ENCODE assay signal across 10 cellular contexts in genomic region chr1:207849016-207849415, GRCh38.
DNase-seq lines count a peak whose midpoint lies in the region; ATAC-seq and TF ChIP-seq lines count a peak whose summit lies in the region.
"Had no signal": no experiment of that assay in that cellular context is flagged by ENCODE, and none has a peak within 500 bp of the region (broad histone marks: within the 10 kb centered on the region; RNA-seq: fewer than 3 reads in every experiment).

No MANE protein-coding gene starts in this region.

- intact Hi-C loops in tibial artery (cut with DNase I; ENCODE audit: low total_unique reads), result no loop called here

- H3K27ac Mint-ChIP-seq in activated T-cell treated with anti-CD3 and anti-CD28 coated beads, Interleukin-2, amount 50 U/mL, for 72 hours, result peak overlapping the region; percentile 62
- peak overlapping the region; percentile 26 for H3K27ac Mint-ChIP-seq in activated CD8-positive, alpha-beta T cell treated with anti-CD3 and anti-CD28 coated beads, Interleukin-2, amount 10 ng/mL, durations not matched to agents 7 days and 5 days
- peak overlapping the region; percentile 2 to 90 (median 80) for H3K27ac Mint-ChIP-seq in immature natural killer cell
- H3K27ac Mint-ChIP-seq in chondrocyte (ENCODE audit: unreplicated experiment), result no peak overlapping the region

- H3K4me3 ChIP-seq in tibial artery, result no peak overlapping the region

- H3K9me3 ChIP-seq in tibial artery, result no peaks in the 10 kb centered on the region

- CTCF ChIA-PET in activated CD8-positive, alpha-beta T cell treated with anti-CD3 and anti-CD28 coated beads, Interleukin-2, amount 10 ng/mL, durations not matched to agents 7 days and 5 days (lab: Charles Lee), result interaction anchor here (0.9 to 3.0 kb wide), 4 partner anchors 19 to 114 kb away, joined by 3 to 16 read pairs (median 4); no protein-coding TSS in a partner anchor

- H3K4me1 Mint-ChIP-seq in activated T-cell treated with anti-CD3 and anti-CD28 coated beads, Interleukin-2, amount 50 U/mL, for 72 hours (ENCODE audit: low read depth), result peaks cover 62% of the 10 kb centered on the region
- H3K4me1 Mint-ChIP-seq in activated T-cell treated with anti-CD3 and anti-CD28 coated beads, Interleukin-2, amount 50 U/mL, for 4 hours (ENCODE audit: low read depth), result peaks cover 84% of the 10 kb centered on the region
- peaks cover 50% of the 10 kb centered on the region for H3K4me1 Mint-ChIP-seq in activated CD8-positive, alpha-beta T cell treated with anti-CD3 and anti-CD28 coated beads, Interleukin-2, amount 10 ng/mL, durations not matched to agents 7 days and 5 days (ENCODE audit: low read depth)
- H3K4me1 Mint-ChIP-seq in immature natural killer cell (peaks cover 79 to 99% of the 10 kb centered on the region in 2 donors), chondrocyte (ENCODE audit: low read depth) (peaks cover 15% of the 10 kb centered on the region)

- no peaks in the 10 kb centered on the region for H3K27me3 Mint-ChIP-seq in activated T-cell treated with anti-CD3 and anti-CD28 coated beads, Interleukin-2, amount 50 U/mL, for 72 hours (ENCODE audit: low read depth)
- no peaks in the 10 kb centered on the region for H3K27me3 Mint-ChIP-seq in activated T-cell treated with anti-CD3 and anti-CD28 coated beads, Interleukin-2, amount 50 U/mL, for 4 hours (ENCODE audit: low read depth)
- H3K27me3 Mint-ChIP-seq in activated CD8-positive, alpha-beta T cell treated with anti-CD3 and anti-CD28 coated beads, Interleukin-2, amount 10 ng/mL, durations not matched to agents 7 days and 5 days (ENCODE audit: low read depth), result no peaks in the 10 kb centered on the region
- H3K27me3 Mint-ChIP-seq in immature natural killer cell (ENCODE audit: low read depth in 3 of 3), result peaks cover 0 to 2% (median 2%) of the 10 kb centered on the region in 3 donors
- H3K27me3 Mint-ChIP-seq in chondrocyte (ENCODE audit: low read depth), result no peaks in the 10 kb centered on the region
- H3K27me3 Mint-ChIP-seq: brain had no signal

- H3K36me3 Mint-ChIP-seq in activated T-cell treated with anti-CD3 and anti-CD28 coated beads, Interleukin-2, amount 50 U/mL, for 72 hours (ENCODE audit: insufficient read depth in 2 of 2), result peaks cover 1 to 2% of the 10 kb centered on the region in 2 donors
- H3K36me3 Mint-ChIP-seq in activated T-cell treated with anti-CD3 and anti-CD28 coated beads, Interleukin-2, amount 50 U/mL, for 4 hours (ENCODE audit: insufficient read depth), result peaks cover 23% of the 10 kb centered on the region
- H3K36me3 Mint-ChIP-seq in activated CD8-positive, alpha-beta T cell treated with anti-CD3 and anti-CD28 coated beads, Interleukin-2, amount 10 ng/mL, durations not matched to agents 7 days and 5 days (ENCODE audit: low read depth), result peaks cover 36% of the 10 kb centered on the region
- peaks cover 0 to 7% (median 3%) of the 10 kb centered on the region in 3 donors for H3K36me3 Mint-ChIP-seq in immature natural killer cell
- peaks cover 3% of the 10 kb centered on the region for H3K36me3 Mint-ChIP-seq in chondrocyte (ENCODE audit: low read depth)

- H3K4me3 Mint-ChIP-seq in activated T-cell treated with anti-CD3 and anti-CD28 coated beads, Interleukin-2, amount 50 U/mL, for 72 hours, result peak overlapping the region; percentile 22 to 36
- H3K4me3 Mint-ChIP-seq in activated T-cell treated with anti-CD3 and anti-CD28 coated beads, Interleukin-2, amount 50 U/mL, for 4 hours, result no peak overlapping the region
- no peak overlapping the region for H3K4me3 Mint-ChIP-seq in activated CD8-positive, alpha-beta T cell treated with anti-CD3 and anti-CD28 coated beads, Interleukin-2, amount 10 ng/mL, durations not matched to agents 7 days and 5 days
- H3K4me3 Mint-ChIP-seq in immature natural killer cell (peak overlapping the region in 3 of 5 donors; percentile 28 to 75 (median 52)), chondrocyte (ENCODE audit: unreplicated experiment) (no peak overlapping the region)
- H3K4me3 Mint-ChIP-seq: brain had no signal

- no peak for DNase-seq in activated T-cell treated with anti-CD3 and anti-CD28 coated beads, Interleukin-2, amount 50 U/mL, for 72 hours
- DNase-seq in activated T-cell treated with anti-CD3 and anti-CD28 coated beads, Interleukin-2, amount 50 U/mL, for 4 hours, result no peak
- no peak for DNase-seq in activated CD8-positive, alpha-beta T cell treated with anti-CD3 and anti-CD28 coated beads, Interleukin-2, amount 10 ng/mL, durations not matched to agents 7 days and 5 days
- DNase-seq in immature natural killer cell (no peak), tibial artery (peak in 1 of 2 donors; percentile 14), pons (ENCODE audit: low spot score) (no peak), chondrocyte (ENCODE audit: low spot score) (no peak)
- no peak for DNase-seq in stimulated activated CD4-positive, alpha-beta T cell treated with anti-CD3 and anti-CD28 coated beads, Interleukin-4, amount 100 ng/mL, for 24 hours
- DNase-seq: NCI-H1048 had no signal

- peaks cover 0 to 82% (median 57%) of the 10 kb centered on the region in 4 donors for H3K4me1 ChIP-seq in tibial artery

- peak overlapping the region; percentile 7 to 29 for H3K27ac ChIP-seq in tibial artery

- no peaks in the 10 kb centered on the region for H3K27me3 ChIP-seq in tibial artery

- POLR2A ChIA-PET in activated CD8-positive, alpha-beta T cell treated with anti-CD3 and anti-CD28 coated beads, Interleukin-2, amount 10 ng/mL, durations not matched to agents 7 days and 5 days (lab: Charles Lee), result no interaction called here

- no peak for TF ChIP-seq CTCF in tibial artery (IDR thresholded peaks at IDR 0.05)
- TF ChIP-seq CTCF in chondrocyte (IDR thresholded peaks at IDR 0.05), result no peak

- H3K9me3 Mint-ChIP-seq in activated T-cell treated with anti-CD3 and anti-CD28 coated beads, Interleukin-2, amount 50 U/mL, for 72 hours, result no peaks in the 10 kb centered on the region
- no peaks in the 10 kb centered on the region for H3K9me3 Mint-ChIP-seq in activated T-cell treated with anti-CD3 and anti-CD28 coated beads, Interleukin-2, amount 50 U/mL, for 4 hours
- no peaks in the 10 kb centered on the region for H3K9me3 Mint-ChIP-seq in activated CD8-positive, alpha-beta T cell treated with anti-CD3 and anti-CD28 coated beads, Interleukin-2, amount 10 ng/mL, durations not matched to agents 7 days and 5 days (ENCODE audit: insufficient read depth)
- H3K9me3 Mint-ChIP-seq in immature natural killer cell (no peaks in the 10 kb centered on the region), chondrocyte (ENCODE audit: low read depth) (no peaks in the 10 kb centered on the region)
- H3K9me3 Mint-ChIP-seq: brain had no signal

- no peaks in the 10 kb centered on the region for H3K36me3 ChIP-seq in tibial artery

- no peak for ATAC-seq in activated T-cell treated with anti-CD3 and anti-CD28 coated beads, Interleukin-2, amount 50 U/mL, for 72 hours (replicated peaks in 1 of 2)
- no peak for ATAC-seq in activated T-cell treated with anti-CD3 and anti-CD28 coated beads, Interleukin-2, amount 50 U/mL, for 4 hours
- no peak for ATAC-seq in activated CD8-positive, alpha-beta T cell treated with anti-CD3 and anti-CD28 coated beads, Interleukin-2, amount 10 ng/mL, durations not matched to agents 7 days and 5 days

Comparison
In these comparisons a context has a peak if more than half of its experiments do, and no peak if none do; other contexts are left out.
1. H3K4me3 Mint-ChIP-seq: peak in activated T-cell treated with anti-CD3 and anti-CD28 coated beads, Interleukin-2, amount 50 U/mL, for 72 hours (2 of 2) and immature natural killer cell (3 of 5); none in activated T-cell treated with anti-CD3 and anti-CD28 coated beads, Interleukin-2, amount 50 U/mL, for 4 hours (single experiment), activated CD8-positive, alpha-beta T cell treated with anti-CD3 and anti-CD28 coated beads, Interleukin-2, amount 10 ng/mL, durations not matched to agents 7 days and 5 days (single experiment) and chondrocyte (single experiment).